ENCODE assay signal across 27 cellular contexts in the genomic region with DNA sequence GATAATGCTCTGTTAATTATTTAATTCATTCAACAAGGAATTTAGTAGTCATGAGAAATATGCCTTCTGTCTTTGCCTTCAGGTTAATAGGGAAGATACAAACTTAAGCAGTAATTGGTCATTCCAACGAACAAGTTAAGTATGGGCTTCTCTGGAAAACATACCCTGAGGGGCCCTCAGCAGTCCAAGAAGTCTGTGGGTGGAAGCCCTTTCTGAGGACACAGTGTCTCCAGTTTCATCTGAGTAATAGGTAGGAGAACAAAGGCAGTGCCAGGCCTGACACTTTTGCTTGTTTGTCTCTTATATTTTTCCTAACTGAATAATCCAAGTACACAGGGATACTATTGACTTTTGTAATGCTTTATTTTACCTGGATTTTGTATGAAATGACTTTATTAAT.
A peak's percentile ranks its signal among the peaks of the same experiment; 100 is the strongest.
DNase-seq lines count a peak whose midpoint lies in the region; ATAC-seq and TF ChIP-seq lines count a peak whose summit lies in the region.
"Had no signal": no experiment of that assay in that cellular context is flagged by ENCODE, and none has a peak within 500 bp of the region (broad histone marks: within the 10 kb centered on the region; RNA-seq: fewer than 3 reads in every experiment).

No MANE protein-coding gene starts in this region.

- no peak overlapping the region for H3K4me3 ChIP-seq in fibroblast of mammary gland (ENCODE audit: control insufficient read depth, low read depth, low read length)
- H3K4me3 ChIP-seq: breast epithelium, colonic mucosa, esophagus squamous epithelium, lung, Peyer's patch, sigmoid colon, SJSA1, tibial nerve had no signal

- TF ChIP-seq CTCF in HFFc6 (IDR thresholded peaks at IDR 0.05) = no peak
- TF ChIP-seq CTCF in fibroblast of mammary gland (conservative IDR thresholded peaks at IDR 0.05; ENCODE audit: control insufficient read depth, insufficient read depth, low read depth, low read length) = no peak

- H3K9me3 Mint-ChIP-seq in HFFc6 = no peaks in the 10 kb centered on the region
- H3K9me3 Mint-ChIP-seq: effector memory CD8-positive, alpha-beta T cell; stimulated activated naive CD8-positive, alpha-beta T cell treated with anti-CD3 and anti-CD28 coated beads, Interleukin-15, amount 100 ng/mL, for 72 hours had no signal

- peaks cover 7% of the 10 kb centered on the region for H3K4me1 Mint-ChIP-seq in HFFc6 (ENCODE audit: low read depth)

- ATAC-seq in HG03521 (IDR thresholded peaks at IDR 0.05; ENCODE audit: unreplicated experiment) = no peak
- ATAC-seq: activated CD8-positive, alpha-beta T cell treated with anti-CD3 and anti-CD28 coated beads, Interleukin-2, amount 10 ng/mL, durations not matched to agents 7 days and 5 days; effector memory CD8-positive, alpha-beta T cell; stimulated activated naive CD8-positive, alpha-beta T cell treated with anti-CD3 and anti-CD28 coated beads, Interleukin-15, amount 100 ng/mL, for 72 hours had no signal

- peak; percentile 40 for DNase-seq in HFFc6
- peak; percentile 6 for DNase-seq in T1000 (lab: John Stamatoyannopoulos, UW)
- DNase-seq in fibroblast of mammary gland (ENCODE audit: low read depth) = peak; percentile 16
- DNase-seq in renal cortical epithelial cell (ENCODE audit: low read depth) = peak; percentile 74
- no peak for DNase-seq in kidney glomerular epithelial cell (lab: John Stamatoyannopoulos, UW)
- no peak for DNase-seq in stimulated activated CD4-positive, alpha-beta T cell treated with anti-CD3 and anti-CD28 coated beads, Interleukin-15, amount 100 ng/mL, for 24 hours
- DNase-seq: activated CD8-positive, alpha-beta T cell treated with anti-CD3 and anti-CD28 coated beads, Interleukin-2, amount 10 ng/mL, durations not matched to agents 7 days and 5 days; activated effector memory CD4-positive, alpha-beta T cell treated with anti-CD3 and anti-CD28 coated beads, Interleukin-2, amount 50 U/mL, for 16 hours; activated T-cell treated with anti-CD3 and anti-CD28 coated beads for 4 hours; CD4-positive, CD25-positive, alpha-beta regulatory T cell; colonic mucosa; effector memory CD8-positive, alpha-beta T cell; esophagus squamous epithelium; GF-D8; kidney; NCI-H1417; NCI-H2081 treated with DMSO at 0.1 percent for 48 hours; NCI-H510A treated with DMSO at 0.1 percent for 48 hours; Peyer's patch; sigmoid colon; stimulated activated naive CD8-positive, alpha-beta T cell treated with anti-CD3 and anti-CD28 coated beads, Interleukin-15, amount 100 ng/mL, for 72 hours had no signal

- peaks cover 7% of the 10 kb centered on the region for H3K27me3 Mint-ChIP-seq in HFFc6 (ENCODE audit: insufficient read depth)
- H3K27me3 Mint-ChIP-seq: CD4-positive, CD25-positive, alpha-beta regulatory T cell; effector memory CD8-positive, alpha-beta T cell; stimulated activated naive CD8-positive, alpha-beta T cell treated with anti-CD3 and anti-CD28 coated beads, Interleukin-15, amount 100 ng/mL, for 72 hours had no signal

- no peaks in the 10 kb centered on the region for H3K36me3 Mint-ChIP-seq in HFFc6 (ENCODE audit: low read depth)
- H3K36me3 Mint-ChIP-seq: CD4-positive, CD25-positive, alpha-beta regulatory T cell had no signal

- H3K27ac Mint-ChIP-seq in HFFc6 = no peak overlapping the region
- H3K27ac Mint-ChIP-seq: activated CD8-positive, alpha-beta T cell treated with anti-CD3 and anti-CD28 coated beads, Interleukin-2, amount 10 ng/mL, durations not matched to agents 7 days and 5 days; CD4-positive, CD25-positive, alpha-beta regulatory T cell; effector memory CD8-positive, alpha-beta T cell; progenitor cell of endocrine pancreas; stimulated activated naive CD8-positive, alpha-beta T cell treated with anti-CD3 and anti-CD28 coated beads, Interleukin-15, amount 100 ng/mL, for 72 hours had no signal

- no peak overlapping the region for H3K4me3 Mint-ChIP-seq in HFFc6
- H3K4me3 Mint-ChIP-seq: activated CD8-positive, alpha-beta T cell treated with anti-CD3 and anti-CD28 coated beads, Interleukin-2, amount 10 ng/mL, durations not matched to agents 7 days and 5 days; CD4-positive, CD25-positive, alpha-beta regulatory T cell; effector memory CD8-positive, alpha-beta T cell; stimulated activated naive CD8-positive, alpha-beta T cell treated with anti-CD3 and anti-CD28 coated beads, Interleukin-15, amount 100 ng/mL, for 72 hours had no signal

Comparison
In these comparisons a context has a peak if more than half of its experiments do, and no peak if none do; other contexts are left out.
1. DNase-seq: peak in HFFc6 (single experiment), T1000 (single experiment), fibroblast of mammary gland (single experiment) and renal cortical epithelial cell (single experiment); none in kidney glomerular epithelial cell (single experiment) and stimulated activated CD4-positive, alpha-beta T cell treated with anti-CD3 and anti-CD28 coated beads, Interleukin-15, amount 100 ng/mL, for 24 hours (single experiment).